9 cellular contexts compared by ENCODE assay signal in the genomic region with DNA sequence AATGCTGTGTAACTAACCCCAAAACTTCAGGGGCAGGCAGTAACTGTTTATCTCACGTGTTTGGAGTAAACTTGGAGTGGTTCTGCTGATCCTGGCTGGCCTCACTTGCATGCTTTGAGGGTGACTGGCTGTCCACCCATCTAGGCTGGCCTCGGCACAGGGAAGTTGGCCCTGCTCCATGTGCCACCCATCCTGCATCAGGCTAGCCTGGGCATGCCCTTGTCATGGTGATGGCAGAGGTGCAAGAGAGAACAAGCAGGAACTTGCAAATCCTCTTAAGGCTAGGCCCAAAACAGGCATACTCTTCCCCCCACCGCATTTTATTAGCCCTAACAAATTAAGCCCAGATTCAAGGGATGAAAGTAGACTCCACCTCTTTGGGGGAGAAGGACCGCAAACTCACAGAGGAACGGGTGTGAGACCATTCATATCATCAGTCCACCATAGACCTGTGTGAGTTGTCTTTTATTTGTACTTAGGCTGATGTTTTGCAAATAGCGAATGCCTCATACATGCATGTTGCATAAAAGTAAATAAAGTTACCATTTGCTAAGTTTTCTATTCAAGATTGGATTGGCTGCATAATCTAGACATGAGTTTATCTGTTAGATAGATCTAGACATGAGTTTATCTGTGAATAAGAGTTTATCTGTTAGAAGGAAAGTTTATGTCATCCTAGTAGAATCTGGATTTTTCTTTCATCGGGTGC.
DNase-seq lines count a peak whose midpoint lies in the region; ATAC-seq and TF ChIP-seq lines count a peak whose summit lies in the region.
"Had no signal": no experiment of that assay in that cellular context is flagged by ENCODE, and none has a peak within 500 bp of the region (broad histone marks: within the 10 kb centered on the region; RNA-seq: fewer than 3 reads in every experiment).

No MANE protein-coding gene starts in this region.

- H3K4me3 Mint-ChIP-seq in CD4-positive, CD25-positive, alpha-beta regulatory T cell = no peak overlapping the region
- H3K4me3 Mint-ChIP-seq in activated T-cell treated with anti-CD3 and anti-CD28 coated beads, Interleukin-2, amount 50 U/mL, for 4 hours = no peak overlapping the region
- H3K4me3 Mint-ChIP-seq: T-cell had no signal

- H3K36me3 Mint-ChIP-seq in CD4-positive, CD25-positive, alpha-beta regulatory T cell = no peaks in the 10 kb centered on the region
- H3K36me3 Mint-ChIP-seq in activated T-cell treated with anti-CD3 and anti-CD28 coated beads, Interleukin-2, amount 50 U/mL, for 4 hours (ENCODE audit: insufficient read depth) = no peaks in the 10 kb centered on the region
- H3K36me3 Mint-ChIP-seq: T-cell had no signal

- H3K27ac ChIP-seq in CD4-positive, CD25-positive, alpha-beta regulatory T cell (ENCODE audit: insufficient read depth, low read length, poor library complexity, severe bottlenecking) = no peak overlapping the region
- H3K27ac ChIP-seq in adrenal gland (peak overlapping the region in 2 of 5 donors; percentile 6 to 49), lower lobe of right lung (no peak overlapping the region)

- no peaks in the 10 kb centered on the region for H3K9me3 Mint-ChIP-seq in CD4-positive, CD25-positive, alpha-beta regulatory T cell
- H3K9me3 Mint-ChIP-seq in activated T-cell treated with anti-CD3 and anti-CD28 coated beads, Interleukin-2, amount 50 U/mL, for 4 hours = no peaks in the 10 kb centered on the region
- H3K9me3 Mint-ChIP-seq: T-cell had no signal

- H3K27me3 ChIP-seq in CD4-positive, CD25-positive, alpha-beta regulatory T cell (ENCODE audit: control insufficient read depth, insufficient read depth, low read length) = no peaks in the 10 kb centered on the region
- H3K27me3 ChIP-seq in adrenal gland (no peaks in the 10 kb centered on the region), lower lobe of right lung (ENCODE audit: low read depth) (no peaks in the 10 kb centered on the region)

- no peaks in the 10 kb centered on the region for H3K9me3 ChIP-seq in CD4-positive, CD25-positive, alpha-beta regulatory T cell (ENCODE audit: control insufficient read depth in 2 of 2, low read length in 2 of 2)
- no peaks in the 10 kb centered on the region for H3K9me3 ChIP-seq in adrenal gland (replicated peaks in 1 of 3)
- H3K9me3 ChIP-seq in lower lobe of right lung = no peaks in the 10 kb centered on the region

- no peak for DNase-seq in CD4-positive, CD25-positive, alpha-beta regulatory T cell
- DNase-seq in KBM-7 (peak; percentile 42), adrenal gland (peak in 6 of 7 donors; percentile 58 to 88 (median 75)), lower lobe of right lung (peak; percentile 74), dedifferentiated amniotic fluid mesenchymal stem cell (ENCODE audit: extremely low spot score) (no peak)
- no peak for DNase-seq in activated T-cell treated with anti-CD3 and anti-CD28 coated beads, Interleukin-2, amount 50 U/mL, for 4 hours
- DNase-seq: T-cell had no signal

- TF ChIP-seq CTCF in adrenal gland (IDR thresholded peaks at IDR 0.05) = no peak
- no peak for TF ChIP-seq CTCF in lower lobe of right lung (IDR thresholded peaks at IDR 0.05)

- no peaks in the 10 kb centered on the region for H3K4me1 ChIP-seq in CD4-positive, CD25-positive, alpha-beta regulatory T cell (ENCODE audit: control insufficient read depth, insufficient read depth, low read length, poor library complexity, severe bottlenecking)
- H3K4me1 ChIP-seq in adrenal gland (replicated peaks in 1 of 2) (peaks cover 10 to 42% of the 10 kb centered on the region in 2 donors), lower lobe of right lung (peaks cover 18% of the 10 kb centered on the region)

- intact Hi-C loops in adrenal gland (cut with DNase I) (no loop called here), lower lobe of right lung (cut with DNase I) (no loop called here)

- no peaks in the 10 kb centered on the region for H3K36me3 ChIP-seq in CD4-positive, CD25-positive, alpha-beta regulatory T cell (ENCODE audit: control insufficient read depth, insufficient read depth, low read length)
- no peaks in the 10 kb centered on the region for H3K36me3 ChIP-seq in adrenal gland (replicated peaks in 1 of 2)
- H3K36me3 ChIP-seq in lower lobe of right lung = no peaks in the 10 kb centered on the region

- ATAC-seq in CD4-positive, CD25-positive, alpha-beta regulatory T cell (ENCODE audit: low read depth in 2 of 2) = no peak
- ATAC-seq in lower lobe of right lung = peak; percentile 61 to 87
- ATAC-seq in GM21381 (IDR thresholded peaks at IDR 0.05; ENCODE audit: unreplicated experiment) = no peak
- ATAC-seq in GM18502 (IDR thresholded peaks at IDR 0.05; ENCODE audit: poor library complexity, unreplicated experiment) = no peak
- no peak for ATAC-seq in activated T-cell treated with anti-CD3 and anti-CD28 coated beads, Interleukin-2, amount 50 U/mL, for 4 hours
- ATAC-seq: T-cell had no signal

- 78 to 83% (median 82%) methylated on average over 6 to 7 of the region's 7 CpGs for WGBS in adrenal gland, 4 donors

- peaks cover 0 to 25% (median 16%) of the 10 kb centered on the region in 4 donors for H3K4me1 Mint-ChIP-seq in CD4-positive, CD25-positive, alpha-beta regulatory T cell
- peaks cover 18% of the 10 kb centered on the region for H3K4me1 Mint-ChIP-seq in activated T-cell treated with anti-CD3 and anti-CD28 coated beads, Interleukin-2, amount 50 U/mL, for 4 hours (ENCODE audit: low read depth)

- no peaks in the 10 kb centered on the region for H3K27me3 Mint-ChIP-seq in CD4-positive, CD25-positive, alpha-beta regulatory T cell
- no peaks in the 10 kb centered on the region for H3K27me3 Mint-ChIP-seq in activated T-cell treated with anti-CD3 and anti-CD28 coated beads, Interleukin-2, amount 50 U/mL, for 4 hours (ENCODE audit: low read depth)
- H3K27me3 Mint-ChIP-seq: T-cell had no signal

- in situ Hi-C loops in KBM-7 (cut with MboI; ENCODE audit: low pct_unique_long_range_greater_than_20kb, low sequenced_read_pairs) = no loop called here

- H3K27ac Mint-ChIP-seq in CD4-positive, CD25-positive, alpha-beta regulatory T cell = peak overlapping the region in 2 of 3 donors; percentile 64 to 80

- no peak overlapping the region for H3K4me3 ChIP-seq in CD4-positive, CD25-positive, alpha-beta regulatory T cell (ENCODE audit: low read depth, low read length)
- H3K4me3 ChIP-seq in adrenal gland (no peak overlapping the region), lower lobe of right lung (no peak overlapping the region)

- TF ChIP-seq POLR2A in adrenal gland (IDR thresholded peaks at IDR 0.05) = no peak

Comparison
In these comparisons a context has a peak if more than half of its experiments do, and no peak if none do; other contexts are left out.
1. ATAC-seq: peak in lower lobe of right lung (2 of 2); none in CD4-positive, CD25-positive, alpha-beta regulatory T cell (0 of 2), GM21381 (single experiment), GM18502 (single experiment) and activated T-cell treated with anti-CD3 and anti-CD28 coated beads, Interleukin-2, amount 50 U/mL, for 4 hours (0 of 2).
2. DNase-seq: peak in KBM-7 (single experiment), adrenal gland (6 of 7) and lower lobe of right lung (single experiment); none in CD4-positive, CD25-positive, alpha-beta regulatory T cell (0 of 3), dedifferentiated amniotic fluid mesenchymal stem cell (single experiment) and activated T-cell treated with anti-CD3 and anti-CD28 coated beads, Interleukin-2, amount 50 U/mL, for 4 hours (single experiment).